Comparison of ENCODE assay signal across 17 cellular contexts in genomic region chr14:104118006-104118844, GRCh38. TPM values are rescaled to one million over a fixed set of nuclear protein-coding genes. Genes with fewer than 3 reads are reported as not detected.
DNase-seq lines count a peak whose midpoint lies in the region; ATAC-seq and TF ChIP-seq lines count a peak whose summit lies in the region.
"Had no signal": no experiment of that assay in that cellular context is flagged by ENCODE, and none has a peak within 500 bp of the region (broad histone marks: within the 10 kb centered on the region; RNA-seq: fewer than 3 reads in every experiment).

No MANE protein-coding gene starts in this region.

- DNase-seq in natural killer cell treated with Interleukin-12 subunit alpha and Interleukin-12 subunit beta and Interleukin-15 and Interleukin-18, amount 100 ng/mL, for 72 hours (ENCODE audit: low spot score) = peak; percentile 46
- DNase-seq in natural killer cell = no peak
- peak; percentile 45 for DNase-seq in ecto neural progenitor cell (ENCODE audit: low spot score)
- DNase-seq in lower lobe of right lung = no peak
- peak; percentile 35 to 71 for DNase-seq in aorta
- no peak for DNase-seq in GM19240 (ENCODE audit: insufficient read length, low spot score)
- no peak for DNase-seq in amniotic stem cell (lab: John Stamatoyannopoulos, UW)
- DNase-seq in KBM-7 = no peak
- DNase-seq: activated CD8-positive, alpha-beta memory T cell treated with anti-CD3 and anti-CD28 coated beads, Interleukin-2, amount 10 ng/mL, durations not matched to agents 7 days and 5 days; DND-41; HCEC 1CT; NCI-H1048; T1000 had no signal

- ATAC-seq in natural killer cell treated with Interleukin-12 subunit alpha and Interleukin-12 subunit beta and Interleukin-15 and Interleukin-18, amount 100 ng/mL, for 72 hours = peak in 1 of 2 donors; percentile 11
- ATAC-seq in natural killer cell = no peak
- ATAC-seq in lower lobe of right lung = no peak
- no peak for ATAC-seq in aorta (ENCODE audit: low FRiP score)
- ATAC-seq: activated CD8-positive, alpha-beta memory T cell treated with anti-CD3 and anti-CD28 coated beads, Interleukin-2, amount 10 ng/mL, durations not matched to agents 7 days and 5 days had no signal

- H3K4me1 ChIP-seq in lower lobe of right lung (no peaks in the 10 kb centered on the region), aorta (ENCODE audit: control insufficient read depth in 1 of 2, insufficient read depth in 2 of 2, low read length in 2 of 2) (no peaks in the 10 kb centered on the region)

- no peak overlapping the region for H3K27ac Mint-ChIP-seq in natural killer cell treated with Interleukin-12 subunit alpha and Interleukin-12 subunit beta and Interleukin-15 and Interleukin-18, amount 100 ng/mL, for 72 hours
- no peak overlapping the region for H3K27ac Mint-ChIP-seq in natural killer cell
- H3K27ac Mint-ChIP-seq: activated CD8-positive, alpha-beta memory T cell treated with anti-CD3 and anti-CD28 coated beads, Interleukin-2, amount 10 ng/mL, durations not matched to agents 7 days and 5 days; dendritic cell treated with granulocyte-macrophage colony-stimulating factor and Interleukin-4, amounts not matched to agents 40 ng/mL and 50 ng/mL, for 4 days had no signal

- H3K4me3 ChIP-seq in lower lobe of right lung (peak overlapping the region; percentile 60), aorta (ENCODE audit: low read length in 2 of 2) (no peak overlapping the region)

- H3K27ac ChIP-seq in lower lobe of right lung = peak overlapping the region; percentile 77
- no peak overlapping the region for H3K27ac ChIP-seq in aorta (ENCODE audit: low read depth in 1 of 2, low read length in 2 of 2)

- intact Hi-C loops in natural killer cell (cut with micrococcal nuclease) (no loop called here), lower lobe of right lung (cut with DNase I) (no loop called here), aorta (cut with DNase I) (no loop called here)

- H3K4me1 Mint-ChIP-seq in natural killer cell treated with Interleukin-12 subunit alpha and Interleukin-12 subunit beta and Interleukin-15 and Interleukin-18, amount 100 ng/mL, for 72 hours (ENCODE audit: low read depth in 2 of 2) = no peaks in the 10 kb centered on the region
- no peaks in the 10 kb centered on the region for H3K4me1 Mint-ChIP-seq in natural killer cell
- H3K4me1 Mint-ChIP-seq: activated CD8-positive, alpha-beta memory T cell treated with anti-CD3 and anti-CD28 coated beads, Interleukin-2, amount 10 ng/mL, durations not matched to agents 7 days and 5 days; neural crest cell had no signal

- peaks cover 49% of the 10 kb centered on the region for H3K27me3 ChIP-seq in lower lobe of right lung (ENCODE audit: low read depth)
- no peaks in the 10 kb centered on the region for H3K27me3 ChIP-seq in aorta (ENCODE audit: control insufficient read depth in 1 of 2, insufficient read depth in 2 of 2, low read length in 1 of 2)

- H3K9me3 Mint-ChIP-seq in natural killer cell treated with Interleukin-12 subunit alpha and Interleukin-12 subunit beta and Interleukin-15 and Interleukin-18, amount 100 ng/mL, for 72 hours = no peaks in the 10 kb centered on the region
- H3K9me3 Mint-ChIP-seq in natural killer cell = no peaks in the 10 kb centered on the region
- H3K9me3 Mint-ChIP-seq: dendritic cell treated with granulocyte-macrophage colony-stimulating factor and Interleukin-4, amounts not matched to agents 40 ng/mL and 50 ng/mL, for 4 days; neural crest cell had no signal

- no peaks in the 10 kb centered on the region for H3K9me3 ChIP-seq in lower lobe of right lung
- H3K9me3 ChIP-seq in aorta (ENCODE audit: control insufficient read depth, low read length) = no peaks in the 10 kb centered on the region

- in situ Hi-C loops in KBM-7 (cut with MboI; ENCODE audit: low pct_unique_long_range_greater_than_20kb, low sequenced_read_pairs) = no loop called here

- TF ChIP-seq CTCF in natural killer cell (IDR thresholded peaks at IDR 0.05) (no peak), lower lobe of right lung (IDR thresholded peaks at IDR 0.05) (no peak)

- H3K27me3 Mint-ChIP-seq in natural killer cell treated with Interleukin-12 subunit alpha and Interleukin-12 subunit beta and Interleukin-15 and Interleukin-18, amount 100 ng/mL, for 72 hours = peaks cover 8 to 18% of the 10 kb centered on the region in 2 donors
- H3K27me3 Mint-ChIP-seq in natural killer cell (ENCODE audit: low read depth in 2 of 2) = peaks cover 9 to 20% of the 10 kb centered on the region in 2 donors

- H3K4me3 Mint-ChIP-seq in natural killer cell treated with Interleukin-12 subunit alpha and Interleukin-12 subunit beta and Interleukin-15 and Interleukin-18, amount 100 ng/mL, for 72 hours = no peak overlapping the region
- H3K4me3 Mint-ChIP-seq in natural killer cell = no peak overlapping the region
- H3K4me3 Mint-ChIP-seq: activated CD8-positive, alpha-beta memory T cell treated with anti-CD3 and anti-CD28 coated beads, Interleukin-2, amount 10 ng/mL, durations not matched to agents 7 days and 5 days; dendritic cell treated with granulocyte-macrophage colony-stimulating factor and Interleukin-4, amounts not matched to agents 40 ng/mL and 50 ng/mL, for 4 days; neural crest cell had no signal

- H3K36me3 ChIP-seq in lower lobe of right lung (no peaks in the 10 kb centered on the region), aorta (ENCODE audit: control insufficient read depth in 1 of 2, insufficient read depth in 2 of 2, low read length in 1 of 2) (no peaks in the 10 kb centered on the region)

- no peaks in the 10 kb centered on the region for H3K36me3 Mint-ChIP-seq in natural killer cell treated with Interleukin-12 subunit alpha and Interleukin-12 subunit beta and Interleukin-15 and Interleukin-18, amount 100 ng/mL, for 72 hours
- H3K36me3 Mint-ChIP-seq in natural killer cell = no peaks in the 10 kb centered on the region
- H3K36me3 Mint-ChIP-seq: activated CD8-positive, alpha-beta memory T cell treated with anti-CD3 and anti-CD28 coated beads, Interleukin-2, amount 10 ng/mL, durations not matched to agents 7 days and 5 days had no signal

- WGBS in aorta, 2 donors = 57 to 58% methylated on average over 29 to 30 of the region's 30 CpGs

RNA-seq across cellular contexts. Expression of gene KIF26A, which starts 20.2 kb away (rescaled TPM):
- total RNA-seq in natural killer cell treated with Interleukin-12 subunit alpha and Interleukin-12 subunit beta and Interleukin-15 and Interleukin-18, amount 100 ng/mL, for 72 hours = not detected
- not detected for total RNA-seq in natural killer cell
- total RNA-seq in lower lobe of right lung = 4.4 TPM
- 1 to 10 TPM; 4.6 to 8.3 TPM for total RNA-seq in aorta
- 1 to 10 TPM in 1 of 2 donors, under 1 TPM in 1; 0.13 to 1.9 TPM for polyA plus RNA-seq in aorta

RNA-seq across cellular contexts. Expression of gene ASPG, which starts 32.7 kb away (rescaled TPM):
- total RNA-seq in natural killer cell treated with Interleukin-12 subunit alpha and Interleukin-12 subunit beta and Interleukin-15 and Interleukin-18, amount 100 ng/mL, for 72 hours = not detected
- total RNA-seq in natural killer cell = not detected
- 4.6 TPM for total RNA-seq in lower lobe of right lung
- total RNA-seq in aorta = 1 to 10 TPM in 1 of 2 donors, under 1 TPM in 1; 0.13 to 2.2 TPM
- polyA plus RNA-seq in aorta = 1 to 10 TPM in 1 of 2 donors, under 1 TPM in 1; 0.20 to 1.6 TPM
- total RNA-seq: activated CD8-positive, alpha-beta memory T cell treated with anti-CD3 and anti-CD28 coated beads, Interleukin-2, amount 10 ng/mL, durations not matched to agents 7 days and 5 days; fibroblast of villous mesenchyme; HT1080; neural crest cell had no signal

Comparison
In these comparisons a context has a peak if more than half of its experiments do, and no peak if none do; other contexts are left out.
1. DNase-seq: peak in natural killer cell treated with Interleukin-12 subunit alpha and Interleukin-12 subunit beta and Interleukin-15 and Interleukin-18, amount 100 ng/mL, for 72 hours (single experiment), ecto neural progenitor cell (single experiment) and aorta (2 of 2); none in natural killer cell (single experiment), lower lobe of right lung (single experiment), GM19240 (single experiment), amniotic stem cell (single experiment) and KBM-7 (single experiment).